21 cellular contexts compared by ENCODE assay signal in genomic region chr7:653829-654764, GRCh38.
DNase-seq lines count a peak whose midpoint lies in the region; ATAC-seq, FAIRE-seq and TF ChIP-seq lines count a peak whose summit lies in the region.
"Had no signal": no experiment of that assay in that cellular context is flagged by ENCODE, and none has a peak within 500 bp of the region (broad histone marks: within the 10 kb centered on the region; RNA-seq: fewer than 3 reads in every experiment).

No MANE protein-coding gene starts in this region.

- no peak for TF ChIP-seq CTCF in HepG2 (CRISPR knock-in tag; IDR thresholded peaks at IDR 0.05)
- TF ChIP-seq CTCF in right lobe of liver (IDR thresholded peaks at IDR 0.05): no peak
- TF ChIP-seq CTCF in K562 (IDR thresholded peaks at IDR 0.05 in 2 of 3, conservative IDR thresholded peaks at IDR 0.05 in 1 of 3; ENCODE audit: insufficient read depth in 2 of 3, low read depth in 1 of 3, low read length in 3 of 3): no peak

- H3K4me3 ChIP-seq in HepG2 (replicated peaks in 1 of 3; ENCODE audit: insufficient read depth in 1 of 3, low read depth in 2 of 3, low read length in 3 of 3): no peak overlapping the region
- no peak overlapping the region for H3K4me3 ChIP-seq in right lobe of liver
- no peak overlapping the region for H3K4me3 ChIP-seq in K562
- no peak overlapping the region for H3K4me3 ChIP-seq in neuronal stem cell (ENCODE audit: low read length in 2 of 2)
- H3K4me3 ChIP-seq in Karpas-422 (ENCODE audit: low read length): no peak overlapping the region
- H3K4me3 ChIP-seq: A549, GM23248 had no signal

- CTCF ChIA-PET in HepG2 (lab: Yijun Ruan, JAX; ENCODE audit: low intra/inter-chr PET ratio, low total read pairs) (no interaction called here), K562 (lab: Yijun Ruan, JAX; ENCODE audit: low intra/inter-chr PET ratio) (no interaction called here)

- H2AFZ ChIP-seq in HepG2 (ENCODE audit: low read length) (no peak overlapping the region), K562 (ENCODE audit: low read depth, low read length) (no peak overlapping the region), neuronal stem cell (ENCODE audit: low read length) (no peak overlapping the region), Karpas-422 (ENCODE audit: low read length) (no peak overlapping the region)
- H2AFZ ChIP-seq: GM23248 had no signal

- FAIRE-seq in HepG2 (lab: Jason Lieb, UNC) (no peak), K562 (lab: Jason Lieb, UNC) (no peak)
- FAIRE-seq: A549, H54 had no signal

- H3K4ac ChIP-seq in neuronal stem cell (ENCODE audit: low read length): no peak overlapping the region

- H3K79me1 ChIP-seq in neuronal stem cell (ENCODE audit: low read depth, low read length): peaks cover 3% of the 10 kb centered on the region

- H3K9me1 ChIP-seq in K562 (ENCODE audit: control insufficient read depth, insufficient read depth, low read length): no peaks in the 10 kb centered on the region

- H2BK15ac ChIP-seq in neuronal stem cell (ENCODE audit: low read length): no peak overlapping the region

- TF ChIP-seq RAD21 in HepG2 (CRISPR knock-in tag; IDR thresholded peaks at IDR 0.05) (no peak), K562 (CRISPR knock-in tag; conservative IDR thresholded peaks at IDR 0.05 in 1 of 2, IDR thresholded peaks at IDR 0.05 in 1 of 2) (no peak)

- H3K4me2 ChIP-seq in HepG2 (ENCODE audit: low read depth, low read length): no peak overlapping the region
- no peak overlapping the region for H3K4me2 ChIP-seq in K562 (ENCODE audit: insufficient read depth, low read length)
- no peak overlapping the region for H3K4me2 ChIP-seq in neuronal stem cell (ENCODE audit: insufficient read depth, low read length, poor library complexity, severe bottlenecking)
- H3K4me2 ChIP-seq in Karpas-422 (ENCODE audit: low read depth, low read length, poor library complexity, severe bottlenecking): no peak overlapping the region
- H3K4me2 ChIP-seq: A549 had no signal

- H3K27ac ChIP-seq in HepG2 (ENCODE audit: extremely low read length, insufficient read depth, low read length): no peak overlapping the region
- no peak overlapping the region for H3K27ac ChIP-seq in right lobe of liver
- no peak overlapping the region for H3K27ac ChIP-seq in K562 (ENCODE audit: extremely low read depth, low read depth, low read length)
- H3K27ac ChIP-seq in neuronal stem cell (replicated peaks; ENCODE audit: low read length): no peak overlapping the region
- H3K27ac ChIP-seq in Karpas-422 (ENCODE audit: low read length): no peak overlapping the region
- H3K27ac ChIP-seq: 22Rv1, A549, C4-2B, GM23248 had no signal

- WGBS in HepG2 (ENCODE audit: low lambda C conversion rate): 95% methylated on average over 4 of the region's 4 CpGs
- 96% methylated on average over 4 of the region's 4 CpGs for WGBS in right lobe of liver (ENCODE audit: insufficient coverage, low coverage, low lambda C conversion rate, missing lambda C conversion rate)
- 76% methylated on average over 4 of the region's 4 CpGs for WGBS in K562 (ENCODE audit: insufficient coverage, low coverage, missing lambda C conversion rate)
- WGBS in neuronal stem cell (ENCODE audit: extremely low coverage in 2 of 2, insufficient read length in 2 of 2, insufficient replicate concordance in 1 of 2), 2 donors: 100% methylated on average over 4 of the region's 4 CpGs

- in situ Hi-C loops in HepG2 (cut with HindIII; ENCODE audit: extremely low pct_ligation_motif_present, low pct_unique_long_range_greater_than_20kb) (no loop called here), K562 (cut with MboI) (no loop called here)

- intact Hi-C loops in HepG2 (cut with micrococcal nuclease; ENCODE audit: unreplicated experiment) (no loop called here), right lobe of liver (cut with DNase I) (no loop called here), K562 (cut with micrococcal nuclease) (no loop called here)

- H3K9me3 ChIP-seq in HepG2 (ENCODE audit: low read length): no peaks in the 10 kb centered on the region
- H3K9me3 ChIP-seq in right lobe of liver: no peaks in the 10 kb centered on the region
- peaks cover 10% of the 10 kb centered on the region for H3K9me3 ChIP-seq in K562 (replicated peaks; ENCODE audit: control insufficient read depth, insufficient read depth, low read depth, low read length)
- peaks cover 11 to 21% of the 10 kb centered on the region in 2 donors for H3K9me3 ChIP-seq in neuronal stem cell (replicated peaks in 1 of 2; ENCODE audit: control insufficient read depth in 2 of 2, insufficient read depth in 1 of 2, low read depth in 1 of 2, low read length in 2 of 2)
- H3K9me3 ChIP-seq in Karpas-422 (ENCODE audit: low read length): peaks cover 30% of the 10 kb centered on the region

- no peak overlapping the region for H4K8ac ChIP-seq in neuronal stem cell (ENCODE audit: low read depth, low read length)

- H4K20me1 ChIP-seq in HepG2 (ENCODE audit: insufficient read depth, low read length): no peaks in the 10 kb centered on the region; the same call in 1 of the 2 replicates
- H4K20me1 ChIP-seq in K562 (replicated peaks; ENCODE audit: control insufficient read depth, insufficient read depth, low read length): no peaks in the 10 kb centered on the region
- H4K20me1 ChIP-seq in Karpas-422 (ENCODE audit: insufficient read depth, low read depth, low read length): no peaks in the 10 kb centered on the region

- no peak overlapping the region for H2AK5ac ChIP-seq in neuronal stem cell (ENCODE audit: low read depth, low read length)

- peak overlapping the region; percentile 12 for H3K23ac ChIP-seq in neuronal stem cell (ENCODE audit: low read depth, low read length, poor library complexity)

- H3K9me2 ChIP-seq in Karpas-422 (replicated peaks; ENCODE audit: insufficient read depth, low read length): no peaks in the 10 kb centered on the region

- H3K79me2 ChIP-seq in HepG2 (ENCODE audit: insufficient read depth, low read length) (peaks cover 4% of the 10 kb centered on the region), K562 (ENCODE audit: control insufficient read depth, insufficient read depth, low read length) (no peaks in the 10 kb centered on the region), Karpas-422 (ENCODE audit: low read length) (peaks cover 39% of the 10 kb centered on the region)

- H3K36me3 ChIP-seq in HepG2 (replicated peaks in 1 of 2; ENCODE audit: control insufficient read depth in 1 of 2, insufficient read depth in 2 of 2, low read length in 2 of 2): peaks cover 0 to 2% of the 10 kb centered on the region in 2 experiments; a peak in 1 of 5 replicates
- no peaks in the 10 kb centered on the region for H3K36me3 ChIP-seq in right lobe of liver
- no peaks in the 10 kb centered on the region; the same call in 2 of the 3 replicates for H3K36me3 ChIP-seq in K562 (ENCODE audit: control insufficient read depth, insufficient read depth, low read length)
- peaks cover 0 to 3% of the 10 kb centered on the region in 2 donors for H3K36me3 ChIP-seq in neuronal stem cell (replicated peaks in 1 of 2; ENCODE audit: control insufficient read depth in 2 of 2, insufficient read depth in 2 of 2, low read length in 2 of 2)
- H3K36me3 ChIP-seq in Karpas-422 (ENCODE audit: insufficient read depth, low read length): peaks cover 33% of the 10 kb centered on the region

- H4K91ac ChIP-seq in neuronal stem cell (ENCODE audit: low read depth, low read length, poor library complexity): no peak overlapping the region

- no peak overlapping the region for H3K14ac ChIP-seq in neuronal stem cell (ENCODE audit: low read length)

- no peak overlapping the region for H2BK12ac ChIP-seq in neuronal stem cell (ENCODE audit: low read length)

- no peak for TF ChIP-seq POLR2A in HepG2 (IDR thresholded peaks at IDR 0.05; ENCODE audit: insufficient read depth in 1 of 2, low read depth in 2 of 2, low read length in 2 of 2)
- no peak for TF ChIP-seq POLR2A in right lobe of liver (IDR thresholded peaks at IDR 0.05)
- TF ChIP-seq POLR2A in K562 (conservative IDR thresholded peaks at IDR 0.05): no peak

- ATAC-seq in HepG2 (no peak), right lobe of liver (no peak), K562 (no peak), GM18519 (IDR thresholded peaks at IDR 0.05; ENCODE audit: low FRiP score, unreplicated experiment) (no peak)
- ATAC-seq: A549 had no signal

- TF ChIP-seq EP300 in HepG2 (IDR thresholded peaks at IDR 0.05; ENCODE audit: low read depth in 2 of 2, low read length in 2 of 2) (no peak), HepG2 (CRISPR knock-in tag; IDR thresholded peaks at IDR 0.05; ENCODE audit: borderline replicate concordance) (no peak), K562 (IDR thresholded peaks at IDR 0.05; ENCODE audit: low read length) (no peak)

- H3K9ac ChIP-seq in HepG2 (ENCODE audit: insufficient read depth, low read depth, low read length) (no peak overlapping the region), K562 (ENCODE audit: insufficient read depth in 1 of 2, low read depth in 2 of 2, low read length in 2 of 2) (no peak overlapping the region), neuronal stem cell (ENCODE audit: low read depth, low read length, poor library complexity) (peak overlapping the region; percentile 51), Karpas-422 (ENCODE audit: low read length) (no peak overlapping the region)
- H3K9ac ChIP-seq: GM23248 had no signal

- no peak overlapping the region for H2BK5ac ChIP-seq in neuronal stem cell (ENCODE audit: low read length)

- H2BK120ac ChIP-seq in neuronal stem cell (ENCODE audit: low read depth, low read length): no peak overlapping the region

- DNase-seq in HepG2 (ENCODE audit: low spot score) (no peak), right lobe of liver (no peak), K562 (ENCODE audit: extremely low read depth in 1 of 4, low spot score in 3 of 4) (no peak), neuronal stem cell (ENCODE audit: low spot score) (no peak), Karpas-422 (no peak)
- no peak for DNase-seq in activated CD8-positive, alpha-beta memory T cell treated with anti-CD3 and anti-CD28 coated beads for 24 hours
- DNase-seq: AML-193; Caco-2; CD4-positive, alpha-beta T cell; DMS153; DMS79; GDM1; GM23248; HCEC 1CT; HFFc6; KG1 had no signal

- no peak overlapping the region for H3K18ac ChIP-seq in neuronal stem cell (ENCODE audit: low read length)

- H3K27me3 ChIP-seq in HepG2 (ENCODE audit: control insufficient read depth in 1 of 2, insufficient read depth in 2 of 2, low read length in 2 of 2) (no peaks in the 10 kb centered on the region), right lobe of liver (no peaks in the 10 kb centered on the region), K562 (ENCODE audit: control insufficient read depth in 2 of 2, insufficient read depth in 2 of 2, low read length in 2 of 2) (no peaks in the 10 kb centered on the region), neuronal stem cell (ENCODE audit: control insufficient read depth in 3 of 3, insufficient read depth in 3 of 3, low read depth in 1 of 3, low read length in 3 of 3) (no peaks in the 10 kb centered on the region), Karpas-422 (ENCODE audit: low read length) (no peaks in the 10 kb centered on the region)

- BruUV-seq in HepG2 (replicated peaks; lab: Mats Ljungman, UMichigan): no TSS peak
- no TSS peak for BruUV-seq in K562 (replicated peaks; lab: Mats Ljungman, UMichigan)

- POLR2A ChIA-PET in HepG2 (lab: Yijun Ruan, JAX) (no interaction called here), K562 (lab: Yijun Ruan, JAX) (no interaction called here)

- H3K4me1 ChIP-seq in HepG2 (ENCODE audit: insufficient read depth, low read length): no peaks in the 10 kb centered on the region
- H3K4me1 ChIP-seq in right lobe of liver: no peaks in the 10 kb centered on the region
- H3K4me1 ChIP-seq in K562 (replicated peaks in 1 of 2; ENCODE audit: control insufficient read depth in 2 of 2, insufficient read depth in 2 of 2, low read length in 2 of 2): peaks cover 0 to 5% of the 10 kb centered on the region in 2 experiments; a peak in 1 of 5 replicates
- H3K4me1 ChIP-seq in neuronal stem cell (ENCODE audit: control insufficient read depth in 2 of 2, insufficient read depth in 1 of 2, low read depth in 1 of 2, low read length in 2 of 2): no peaks in the 10 kb centered on the region
- no peaks in the 10 kb centered on the region for H3K4me1 ChIP-seq in Karpas-422 (ENCODE audit: low read length)
- H3K4me1 ChIP-seq: A549, Caco-2 had no signal

Comparison
In these comparisons a context has a peak if more than half of its experiments do, and no peak if none do; other contexts are left out.
1. Of the 241 proteins assayed by ChIP-seq in both HepG2 and K562: peak only in HepG2: ARNT, FOXK2, MNT, NBN, NFRKB and ZNF282; only in K562: ELF4, KDM1A and ZNF407; in both: none; in neither: 226; mixed calls (peak in some experiments, not most) for 6.